8 cellular contexts compared by ENCODE assay signal in genomic region chr12:6323340-6323994, GRCh38. TPM values are rescaled to one million over a fixed set of nuclear protein-coding genes. Genes with fewer than 3 reads are reported as not detected.
DNase-seq lines count a peak whose midpoint lies in the region; TF ChIP-seq lines count a peak whose summit lies in the region.

No MANE protein-coding gene starts in this region.

- peak overlapping the region; percentile 78 to 88 for H3K27ac ChIP-seq in esophagus (ENCODE audit: low read depth in 2 of 2, low read length in 1 of 2)
- peak overlapping the region; percentile 62 for H3K27ac ChIP-seq in urinary bladder (ENCODE audit: low read depth)

- POLR2A ChIA-PET in HEK293T (lab: Yijun Ruan, JAX), result interaction anchor here (0.7 to 1.6 kb wide), 4 partner anchors 11 to 48 kb away, joined by 4 to 8 read pairs (median 6); no protein-coding TSS in a partner anchor

- 16 to 26% methylated on average over 14 of the region's 14 CpGs for WGBS in esophagus, 2 donors
- WGBS in urinary bladder, result 11% methylated on average over 14 of the region's 14 CpGs

- no peak overlapping the region for H3K4me3 ChIP-seq in esophagus (ENCODE audit: low read depth in 1 of 2, low read length in 2 of 2)
- peak overlapping the region; percentile 11 for H3K4me3 ChIP-seq in urinary bladder (ENCODE audit: low read depth, low read length)

- CTCF ChIA-PET in HEK293T (lab: Yijun Ruan, JAX), result interaction anchor here (0.8 to 1.9 kb wide), 6 partner anchors 12 to 142 kb away, joined by 3 to 7 read pairs (median 4); no protein-coding TSS in a partner anchor

- H3K36me3 ChIP-seq in esophagus (ENCODE audit: control insufficient read depth in 2 of 2, insufficient read depth in 2 of 2, low read length in 1 of 2) (peaks cover 0 to 22% of the 10 kb centered on the region in 2 donors), urinary bladder (ENCODE audit: insufficient read depth) (no peaks in the 10 kb centered on the region)

- no peaks in the 10 kb centered on the region for H3K9me3 ChIP-seq in esophagus (ENCODE audit: control insufficient read depth in 2 of 2, insufficient read depth in 1 of 2, low read depth in 1 of 2, low read length in 1 of 2)

- no peaks in the 10 kb centered on the region for H3K27me3 ChIP-seq in esophagus (ENCODE audit: control insufficient read depth in 1 of 2, insufficient read depth in 2 of 2, low read length in 2 of 2)

- DNase-seq in NCI-H510A treated with DMSO at 0.1 percent for 48 hours (lab: John Stamatoyannopoulos, UW) (peak; percentile 26), NCI-H510A (lab: John Stamatoyannopoulos, UW) (no peak), HEK293T (ENCODE audit: extremely low spot score) (peak; percentile 65), NCI-H2227 (lab: John Stamatoyannopoulos, UW; ENCODE audit: unreplicated experiment) (peak; percentile 46), mucosa of gallbladder (ENCODE audit: low spot score) (peak; percentile 61)
- peak; percentile 44 for DNase-seq in activated CD8-positive, alpha-beta memory T cell treated with anti-CD3 and anti-CD28 coated beads, Interleukin-2, amount 50 U/mL, for 4 hours

- H3K4me1 ChIP-seq in esophagus (ENCODE audit: control insufficient read depth in 2 of 2, insufficient read depth in 2 of 2, low read length in 1 of 2) (peaks cover 2 to 13% of the 10 kb centered on the region in 2 donors), urinary bladder (ENCODE audit: insufficient read depth) (no peaks in the 10 kb centered on the region)

TF ChIP-seq in HEK293T, 16 proteins besides CTCF, POLR2A, EP300 and RAD21:
- TF ChIP-seq LEF1 (IDR thresholded peaks at IDR 0.05; ENCODE audit: borderline replicate concordance), result no peak
- no peak for TF ChIP-seq TARDBP (IDR thresholded peaks at IDR 0.05)
- TF ChIP-seq CTBP1 (IDR thresholded peaks at IDR 0.05; ENCODE audit: borderline replicate concordance), result no peak
- no peak for TF ChIP-seq FOXA1 (IDR thresholded peaks at IDR 0.05)

RNA-seq across cellular contexts. Expression of gene PLEKHG6, which starts 13.0 kb away (rescaled TPM):
- 10 to 100 TPM; 25.0 to 70.3 TPM for polyA plus RNA-seq in esophagus
- 64.9 TPM for total RNA-seq in mucosa of gallbladder
- 6.2 TPM for total RNA-seq in urinary bladder
- polyA plus RNA-seq in urinary bladder, result 9.6 TPM

RNA-seq across cellular contexts. Expression of gene TNFRSF1A, which starts 18.4 kb away (rescaled TPM):
- polyA plus RNA-seq in esophagus (10 to 100 TPM; 41.7 to 71.4 TPM), urinary bladder (223 TPM)
- total RNA-seq in mucosa of gallbladder (155 TPM), urinary bladder (56.1 TPM)

RNA-seq across cellular contexts. Expression of gene SCNN1A, which starts 51.9 kb away (rescaled TPM):
- polyA plus RNA-seq in esophagus (100 to 1,000 TPM in 1 of 2 donors, 10 to 100 TPM in 1; 98.7 to 126 TPM), urinary bladder (10.4 TPM)
- total RNA-seq in mucosa of gallbladder (52.7 TPM), urinary bladder (5.7 TPM)
